ENCODE assay signal across 20 cellular contexts in the genomic region with DNA sequence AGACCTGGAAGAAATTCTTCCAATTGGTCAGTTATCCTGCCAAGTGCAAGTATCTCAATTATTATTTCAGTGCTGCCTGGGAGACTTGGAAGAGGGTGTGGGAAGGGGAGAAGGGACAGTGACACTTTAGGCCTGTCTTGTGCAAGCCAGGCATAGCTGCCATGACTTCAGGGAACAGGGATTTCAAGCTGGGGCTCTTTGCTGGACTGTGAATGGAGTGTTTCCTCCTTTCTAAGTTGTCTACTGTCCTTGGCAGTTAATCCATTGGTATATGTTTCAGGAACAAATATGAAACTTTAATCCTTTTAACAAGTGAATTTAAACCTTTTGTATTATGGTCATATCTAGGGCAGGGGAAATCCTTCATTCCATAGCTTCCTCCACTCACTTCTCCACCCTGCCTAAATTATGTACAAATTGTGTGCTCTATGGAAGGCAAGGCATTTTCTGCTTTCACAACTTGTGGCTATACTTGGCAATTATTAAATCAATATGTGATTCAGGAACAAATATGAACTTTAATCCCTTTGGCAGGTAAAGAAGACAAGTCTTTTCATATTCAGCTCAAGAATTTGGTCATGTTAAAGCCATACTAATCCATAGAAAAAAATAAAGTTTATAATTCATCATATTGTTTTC.
"Had no signal": no experiment of that assay in that cellular context is flagged by ENCODE, and none has a peak within 500 bp of the region (broad histone marks: within the 10 kb centered on the region; RNA-seq: fewer than 3 reads in every experiment).

No MANE protein-coding gene starts in this region.

- H3K4me1 ChIP-seq: adrenal gland had no signal

- H3K27me3 ChIP-seq: adrenal gland had no signal

- H3K27ac ChIP-seq: adrenal gland had no signal

- FAIRE-seq: RCC 7860 had no signal

- DNase-seq: activated CD4-positive, alpha-beta T cell treated with anti-CD3 and anti-CD28 coated beads for 48 hours; activated CD4-positive, alpha-beta T cell treated with anti-CD3 and anti-CD28 coated beads, Interleukin-2, amount 50 U/mL, for 4 hours; activated CD4-positive, CD25-positive, alpha-beta regulatory T cell treated with anti-CD3 and anti-CD28 coated beads, Interleukin-2, amount 50 U/mL, for 72 hours; activated CD8-positive, alpha-beta memory T cell treated with anti-CD3 and anti-CD28 coated beads, Interleukin-2, amount 50 U/mL, for 48 hours; activated CD8-positive, alpha-beta T cell treated with anti-CD3 and anti-CD28 coated beads, Interleukin-2, amount 10 ng/mL, durations not matched to agents 7 days and 5 days; activated naive CD4-positive, alpha-beta T cell treated with anti-CD3 and anti-CD28 coated beads, Interleukin-2, amount 50 U/mL, for 16 hours; activated naive CD8-positive, alpha-beta T cell treated with anti-CD3 and anti-CD28 coated beads, Interleukin-2, amount 10 ng/mL, durations not matched to agents 7 days and 5 days; activated T-cell treated with anti-CD3 and anti-CD28 coated beads, Interleukin-2, amount 50 U/mL, for 1 hour; adrenal gland; anterior cingulate cortex; Kasumi-1; NCI-H1048; NCI-H146; NCI-H187 treated with DMSO at 0.1 percent for 48 hours; NCI-H2081 treated with DMSO at 0.1 percent for 48 hours; NCI-H446; NCI-H524; SHP77 treated with DMSO at 0.1 percent for 48 hours had no signal

- ATAC-seq: activated CD8-positive, alpha-beta T cell treated with anti-CD3 and anti-CD28 coated beads, Interleukin-2, amount 10 ng/mL, durations not matched to agents 7 days and 5 days; WTC11 had no signal

- H3K36me3 ChIP-seq: adrenal gland had no signal

- H3K9me3 ChIP-seq: adrenal gland had no signal

- H3K4me3 ChIP-seq: adrenal gland had no signal
